12 cellular contexts compared by ENCODE assay signal in the genomic region with DNA sequence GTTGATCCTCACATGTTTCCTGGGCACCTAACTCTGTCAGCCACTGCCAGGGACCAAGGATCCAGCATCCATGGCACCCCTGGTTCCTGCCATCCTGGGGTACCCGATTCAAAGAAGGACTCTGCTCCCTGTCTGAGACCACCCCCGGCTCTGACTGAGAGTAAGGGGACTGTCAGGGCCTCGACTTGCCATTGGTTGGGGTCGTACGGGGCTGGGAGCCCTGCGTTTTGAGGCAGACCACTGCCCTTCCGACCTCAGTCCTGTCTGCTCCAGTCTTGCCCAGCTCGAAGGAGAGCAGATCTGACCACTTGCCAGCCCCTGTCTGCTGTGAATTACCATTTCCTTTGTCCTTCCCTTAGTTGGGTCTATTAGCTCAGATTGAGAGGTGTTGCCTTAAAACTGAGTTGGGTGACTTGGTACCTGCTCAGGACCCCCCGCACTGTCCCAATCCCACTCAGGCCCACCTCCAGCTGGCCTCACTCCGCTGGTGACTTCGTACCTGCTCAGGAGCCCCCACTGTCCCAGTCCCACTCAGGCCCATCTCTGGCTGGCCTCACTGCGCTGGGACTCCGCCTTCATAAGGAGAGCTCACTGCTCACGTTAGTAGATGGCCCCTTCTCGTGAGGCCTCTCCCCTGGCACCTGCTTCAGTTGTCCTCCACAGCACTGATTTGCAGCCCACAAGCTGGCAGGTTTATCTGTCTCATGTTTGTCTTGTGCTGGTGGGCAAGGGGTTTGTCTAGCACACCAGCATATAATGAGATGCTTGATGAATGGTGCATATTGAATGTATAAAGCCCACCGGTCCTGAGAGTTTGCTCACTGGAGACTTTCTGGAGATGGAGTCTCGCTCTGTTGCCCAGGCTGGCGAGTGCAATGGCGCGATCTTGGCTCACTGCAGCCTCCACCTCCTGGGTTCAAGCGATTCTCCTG. TPM values are rescaled to one million over a fixed set of nuclear protein-coding genes. Genes with fewer than 3 reads are reported as not detected.
A peak's percentile ranks its signal among the peaks of the same experiment; 100 is the strongest.
DNase-seq lines count a peak whose midpoint lies in the region; ATAC-seq and TF ChIP-seq lines count a peak whose summit lies in the region.
"Had no signal": no experiment of that assay in that cellular context is flagged by ENCODE, and none has a peak within 500 bp of the region (broad histone marks: within the 10 kb centered on the region; RNA-seq: fewer than 3 reads in every experiment).

No MANE protein-coding gene starts in this region.

- peaks cover 3 to 73% (median 5%) of the 10 kb centered on the region in 3 donors for H3K36me3 Mint-ChIP-seq in CD8-positive, alpha-beta memory T cell
- H3K36me3 Mint-ChIP-seq in activated naive CD8-positive, alpha-beta T cell treated with anti-CD3 and anti-CD28 coated beads for 36 hours, result peaks cover 49% of the 10 kb centered on the region
- peaks cover 4 to 40% (median 19%) of the 10 kb centered on the region in 5 donors for H3K36me3 Mint-ChIP-seq in naive thymus-derived CD4-positive, alpha-beta T cell

- no peak overlapping the region for H3K4me2 ChIP-seq in hepatocyte

- no peak overlapping the region for H2AFZ ChIP-seq in hepatocyte

- no peak overlapping the region for H3K27ac ChIP-seq in CD8-positive, alpha-beta memory T cell (ENCODE audit: low read depth, low read length)
- H3K27ac ChIP-seq in HEK293 (ENCODE audit: extremely low read depth, low read depth, low read length) (peak overlapping the region; percentile 34; the same call in 1 of the 2 replicates), hepatocyte (no peak overlapping the region)
- peak overlapping the region; percentile 91 for H3K27ac ChIP-seq in naive thymus-derived CD4-positive, alpha-beta T cell (ENCODE audit: low read depth, low read length)

- peak overlapping the region; percentile 33 to 99 (median 62) for H3K27ac Mint-ChIP-seq in CD8-positive, alpha-beta memory T cell
- H3K27ac Mint-ChIP-seq in activated naive CD8-positive, alpha-beta T cell treated with anti-CD3 and anti-CD28 coated beads for 36 hours, result peak overlapping the region; percentile 44
- peak overlapping the region in 7 of 9 donors; percentile 39 to 87 (median 56) for H3K27ac Mint-ChIP-seq in naive thymus-derived CD4-positive, alpha-beta T cell

- H3K4me3 Mint-ChIP-seq in CD8-positive, alpha-beta memory T cell, result peak overlapping the region in 5 of 7 donors; percentile 11 to 98 (median 34)
- H3K4me3 Mint-ChIP-seq in activated naive CD8-positive, alpha-beta T cell treated with anti-CD3 and anti-CD28 coated beads for 36 hours, result peak overlapping the region; percentile 50
- peak overlapping the region in 9 of 10 donors; percentile 28 to 100 (median 45) for H3K4me3 Mint-ChIP-seq in naive thymus-derived CD4-positive, alpha-beta T cell

- no peak overlapping the region for H3K4me3 ChIP-seq in CD8-positive, alpha-beta memory T cell (ENCODE audit: low read length)
- H3K4me3 ChIP-seq in HEK293 (ENCODE audit: low read depth, low read length) (no peak overlapping the region), hepatocyte (no peak overlapping the region), lower leg skin (ENCODE audit: low read depth, poor library complexity, severe bottlenecking) (no peak overlapping the region)
- no peak overlapping the region for H3K4me3 ChIP-seq in naive thymus-derived CD4-positive, alpha-beta T cell (ENCODE audit: low read length)

- no peaks in the 10 kb centered on the region for H3K27me3 ChIP-seq in CD8-positive, alpha-beta memory T cell (ENCODE audit: insufficient read depth, low read length, poor library complexity, severe bottlenecking)
- H3K27me3 ChIP-seq in naive thymus-derived CD4-positive, alpha-beta T cell (ENCODE audit: control insufficient read depth in 2 of 2, insufficient read depth in 2 of 2, low read length in 2 of 2), result no peaks in the 10 kb centered on the region
- no peaks in the 10 kb centered on the region for H3K27me3 ChIP-seq in hepatocyte

- WGBS in hepatocyte (ENCODE audit: low lambda C conversion rate, missing lambda C conversion rate), result 89% methylated on average over 21 of the region's 21 CpGs
- WGBS in lower leg skin, 2 donors, result 81 to 86% methylated on average over 20 to 21 of the region's 21 CpGs

- peaks cover 28% of the 10 kb centered on the region for H3K36me3 ChIP-seq in CD8-positive, alpha-beta memory T cell (ENCODE audit: insufficient read depth, low read length)
- H3K36me3 ChIP-seq in HEK293 (ENCODE audit: control insufficient read depth in 2 of 2, insufficient read depth in 1 of 2, low read length in 2 of 2) (peaks cover 8 to 59% of the 10 kb centered on the region in 2 experiments), hepatocyte (replicated peaks; ENCODE audit: insufficient read depth, low read depth) (no peaks in the 10 kb centered on the region)
- peaks cover 0 to 65% (median 11%) of the 10 kb centered on the region in 3 experiments for H3K36me3 ChIP-seq in naive thymus-derived CD4-positive, alpha-beta T cell (ENCODE audit: control insufficient read depth in 2 of 3, insufficient read depth in 3 of 3, low read length in 3 of 3)

- H3K9me3 ChIP-seq in CD8-positive, alpha-beta memory T cell (ENCODE audit: low read length), result no peaks in the 10 kb centered on the region
- no peaks in the 10 kb centered on the region for H3K9me3 ChIP-seq in HEK293 (ENCODE audit: control insufficient read depth, insufficient read depth, low read depth, low read length)
- no peaks in the 10 kb centered on the region for H3K9me3 ChIP-seq in naive thymus-derived CD4-positive, alpha-beta T cell (ENCODE audit: control insufficient read depth in 2 of 3, low read length in 3 of 3)
- H3K9me3 ChIP-seq in hepatocyte (ENCODE audit: low read depth), result no peaks in the 10 kb centered on the region

- POLR2A ChIA-PET in CD8-positive, alpha-beta memory T cell (lab: Charles Lee), result interaction anchor here (0.6 to 2.1 kb wide), 2 partner anchors 16 to 17 kb away, joined by 11 to 12 read pairs; a partner anchor contains a TSS
- POLR2A ChIA-PET in HEK293 (lab: Yijun Ruan, JAX), result interaction anchor here (0.7 to 7.3 kb wide), 11 partner anchors 10 to 130 kb away, joined by 3 to 78 read pairs (median 7); a partner anchor contains a TSS
- POLR2A ChIA-PET in naive thymus-derived CD4-positive, alpha-beta T cell (lab: Charles Lee), result interaction anchor here (0.9 to 7.3 kb wide), 3 partner anchors 16 to 66 kb away, joined by 3 to 82 read pairs (median 5); a partner anchor contains a TSS

- H3K9me3 Mint-ChIP-seq in CD8-positive, alpha-beta memory T cell, result no peaks in the 10 kb centered on the region
- no peaks in the 10 kb centered on the region for H3K9me3 Mint-ChIP-seq in activated naive CD8-positive, alpha-beta T cell treated with anti-CD3 and anti-CD28 coated beads for 36 hours
- peaks cover 0 to 8% (median 0%) of the 10 kb centered on the region in 11 donors for H3K9me3 Mint-ChIP-seq in naive thymus-derived CD4-positive, alpha-beta T cell

- no peak for TF ChIP-seq CTCF in HEK293 (tag by site-specific recombination; IDR thresholded peaks at IDR 0.05)
- no peak for TF ChIP-seq CTCF in hepatocyte (IDR thresholded peaks at IDR 0.05; ENCODE audit: poor library complexity)
- no peak for TF ChIP-seq CTCF in lower leg skin (IDR thresholded peaks at IDR 0.05)

- no peak for DNase-seq in CD8-positive, alpha-beta memory T cell
- no peak for DNase-seq in activated naive CD8-positive, alpha-beta T cell treated with anti-CD3 and anti-CD28 coated beads for 36 hours
- DNase-seq in naive thymus-derived CD4-positive, alpha-beta T cell, result no peak
- DNase-seq in NCI-H2107 treated with DMSO at 0.1 percent for 48 hours (lab: John Stamatoyannopoulos, UW; ENCODE audit: unreplicated experiment) (no peak), hepatocyte (ENCODE audit: low spot score) (no peak), lower leg skin (ENCODE audit: low spot score in 2 of 2) (no peak)
- DNase-seq: activated effector memory CD4-positive, alpha-beta T cell treated with Interleukin-2 at 50 U/mL for 16 hours; left cardiac atrium; NCI-H187 treated with DMSO at 0.1 percent for 48 hours had no signal

- no peaks in the 10 kb centered on the region for H3K9me2 ChIP-seq in hepatocyte (replicated peaks; ENCODE audit: insufficient read depth)

- H3K79me2 ChIP-seq in hepatocyte, result peaks cover 38% of the 10 kb centered on the region

- intact Hi-C loops in naive thymus-derived CD4-positive, alpha-beta T cell (cut with micrococcal nuclease), result loop anchor here (5.0 to 10.0 kb wide), 5 partner anchors 37 to 1522 kb away; a partner anchor contains a TSS
- intact Hi-C loops in lower leg skin (cut with DNase I; ENCODE audit: low total_unique reads), result no loop called here

- peaks cover 44% of the 10 kb centered on the region for H3K4me1 ChIP-seq in CD8-positive, alpha-beta memory T cell (ENCODE audit: insufficient read depth, low read length)
- H3K4me1 ChIP-seq in HEK293 (ENCODE audit: control insufficient read depth, insufficient read depth, low read length) (peaks cover 29% of the 10 kb centered on the region), hepatocyte (ENCODE audit: insufficient read depth) (peaks cover 27% of the 10 kb centered on the region)
- H3K4me1 ChIP-seq in naive thymus-derived CD4-positive, alpha-beta T cell (ENCODE audit: control insufficient read depth in 2 of 2, insufficient read depth in 2 of 2, low read length in 2 of 2), result peaks cover 30 to 35% of the 10 kb centered on the region in 2 donors

- H3K27me3 Mint-ChIP-seq in CD8-positive, alpha-beta memory T cell, result peaks cover 0 to 10% of the 10 kb centered on the region in 2 donors
- H3K27me3 Mint-ChIP-seq in activated naive CD8-positive, alpha-beta T cell treated with anti-CD3 and anti-CD28 coated beads for 36 hours, result peaks cover 7% of the 10 kb centered on the region
- H3K27me3 Mint-ChIP-seq in naive thymus-derived CD4-positive, alpha-beta T cell, result peaks cover 0 to 3% (median 0%) of the 10 kb centered on the region in 5 donors

- TF ChIP-seq POLR2A in lower leg skin (IDR thresholded peaks at IDR 0.05), result no peak

- no peak for ATAC-seq in naive thymus-derived CD4-positive, alpha-beta T cell
- no peak for ATAC-seq in GM19328 (IDR thresholded peaks at IDR 0.05; ENCODE audit: unreplicated experiment)
- ATAC-seq: left cardiac atrium had no signal

- CTCF ChIA-PET in CD8-positive, alpha-beta memory T cell (lab: Charles Lee), result interaction anchor here (1.0 to 1.7 kb wide), 7 partner anchors 11 to 248 kb away, joined by 3 to 5 read pairs (median 4); a partner anchor contains a TSS
- CTCF ChIA-PET in HEK293 (lab: Yijun Ruan, JAX), result interaction anchor here (1.0 to 4.4 kb wide), 6 partner anchors 51 to 248 kb away, joined by 3 to 20 read pairs (median 4); no protein-coding TSS in a partner anchor
- CTCF ChIA-PET in naive thymus-derived CD4-positive, alpha-beta T cell (lab: Charles Lee), result interaction anchor here (0.6 to 1.0 kb wide), 3 partner anchors 11 to 43 kb away, joined by 3 read pairs; no protein-coding TSS in a partner anchor

- H3K4me1 Mint-ChIP-seq in CD8-positive, alpha-beta memory T cell, result peaks cover 49 to 67% (median 56%) of the 10 kb centered on the region in 3 donors
- peaks cover 38% of the 10 kb centered on the region for H3K4me1 Mint-ChIP-seq in activated naive CD8-positive, alpha-beta T cell treated with anti-CD3 and anti-CD28 coated beads for 36 hours
- peaks cover 32 to 68% (median 54%) of the 10 kb centered on the region in 7 donors for H3K4me1 Mint-ChIP-seq in naive thymus-derived CD4-positive, alpha-beta T cell

- peaks cover 50% of the 10 kb centered on the region for H4K20me1 ChIP-seq in hepatocyte (ENCODE audit: insufficient read depth, poor library complexity, severe bottlenecking)

RNA-seq across cellular contexts. Expression of a gene that starts 3.9 kb away (rescaled TPM):
- 1,000 to 10,000 TPM; 2,376 to 2,381 TPM for total RNA-seq in CD8-positive, alpha-beta memory T cell
- polyA plus RNA-seq in CD8-positive, alpha-beta memory T cell, result 615 TPM
- total RNA-seq in activated naive CD8-positive, alpha-beta T cell treated with anti-CD3 and anti-CD28 coated beads for 36 hours, result 1,000 to 10,000 TPM; 2,585 to 2,613 TPM
- 1,000 to 10,000 TPM; 2,549 to 3,799 (median 3,242) TPM for total RNA-seq in naive thymus-derived CD4-positive, alpha-beta T cell
- 1,000 to 10,000 TPM in 1 of 2 donors, 100 to 1,000 TPM in 1; 740 to 1,050 TPM for polyA plus RNA-seq in naive thymus-derived CD4-positive, alpha-beta T cell
- total RNA-seq in hepatocyte (604 and 984 TPM in 2 replicates), lower leg skin (100 to 1,000 TPM; 466 to 875 (median 590) TPM)
- polyA plus RNA-seq in hepatocyte, result 410 and 437 TPM in 2 replicates

RNA-seq across cellular contexts. Expression of a gene that starts 5.6 kb away (rescaled TPM):
- total RNA-seq in CD8-positive, alpha-beta memory T cell, result 10 to 100 TPM; 13.3 to 14.1 TPM
- 1.9 TPM for polyA plus RNA-seq in CD8-positive, alpha-beta memory T cell
- 10 to 100 TPM; 10.1 to 10.8 TPM for total RNA-seq in activated naive CD8-positive, alpha-beta T cell treated with anti-CD3 and anti-CD28 coated beads for 36 hours
- total RNA-seq in naive thymus-derived CD4-positive, alpha-beta T cell, result 10 to 100 TPM in 3 of 5 experiments, 1 to 10 TPM in 2; 9.3 to 15.7 (median 13.6) TPM
- under 1 TPM; 0.33 to 0.71 TPM for polyA plus RNA-seq in naive thymus-derived CD4-positive, alpha-beta T cell
- total RNA-seq in hepatocyte, result 1.8 and 9.1 TPM in 2 replicates
- polyA plus RNA-seq in hepatocyte, result 29.6 and 39.2 TPM in 2 replicates
- total RNA-seq in lower leg skin, result 10 to 100 TPM; 32.2 to 61.6 (median 47.5) TPM

RNA-seq across cellular contexts. Expression of a gene that starts 13.0 kb away (rescaled TPM):
- not detected for total RNA-seq in CD8-positive, alpha-beta memory T cell
- not detected for polyA plus RNA-seq in CD8-positive, alpha-beta memory T cell
- total RNA-seq in activated naive CD8-positive, alpha-beta T cell treated with anti-CD3 and anti-CD28 coated beads for 36 hours, result not detected
- not detected for total RNA-seq in naive thymus-derived CD4-positive, alpha-beta T cell
- polyA plus RNA-seq in naive thymus-derived CD4-positive, alpha-beta T cell, result not detected
- total RNA-seq in hepatocyte (not detected in 2 replicates), lower leg skin (not detected)
- 6.6 and 13.0 TPM in 2 replicates for polyA plus RNA-seq in hepatocyte
- total RNA-seq: left cardiac atrium, omental fat pad had no signal

RNA-seq across cellular contexts. Expression of a gene that starts 17.9 kb away (rescaled TPM):
- total RNA-seq in CD8-positive, alpha-beta memory T cell, result 100 to 1,000 TPM; 263 to 291 TPM
- 42.5 TPM for polyA plus RNA-seq in CD8-positive, alpha-beta memory T cell
- total RNA-seq in activated naive CD8-positive, alpha-beta T cell treated with anti-CD3 and anti-CD28 coated beads for 36 hours, result 100 to 1,000 TPM; 323 to 325 TPM
- total RNA-seq in naive thymus-derived CD4-positive, alpha-beta T cell, result 100 to 1,000 TPM in 1 of 5 experiments, 10 to 100 TPM in 4; 15.3 to 141 (median 44.1) TPM
- polyA plus RNA-seq in naive thymus-derived CD4-positive, alpha-beta T cell, result 10 to 100 TPM; 15.8 to 20.4 TPM
- total RNA-seq in hepatocyte, result 18.5 and 20.4 TPM in 2 replicates
- 105 and 116 TPM in 2 replicates for polyA plus RNA-seq in hepatocyte
- total RNA-seq in lower leg skin, result 10 to 100 TPM in 1 of 4 donors, 1 to 10 TPM in 3; 6.2 to 14.6 (median 9.2) TPM

RNA-seq across cellular contexts. Expression of a gene that starts 19.4 kb away (rescaled TPM):
- under 1 TPM; 0.27 to 0.37 TPM for total RNA-seq in CD8-positive, alpha-beta memory T cell
- polyA plus RNA-seq in CD8-positive, alpha-beta memory T cell, result not detected
- not detected for total RNA-seq in activated naive CD8-positive, alpha-beta T cell treated with anti-CD3 and anti-CD28 coated beads for 36 hours
- total RNA-seq in naive thymus-derived CD4-positive, alpha-beta T cell, result under 1 TPM in 2 of 5 experiments, not detected in 3; 0.58 to 0.69 TPM
- not detected for polyA plus RNA-seq in naive thymus-derived CD4-positive, alpha-beta T cell
- total RNA-seq in hepatocyte (1.4 and 4.4 TPM in 2 replicates), lower leg skin (under 1 TPM in 3 of 4 donors, not detected in 1; 0.23 to 0.68 (median 0.46) TPM)
- 6.6 and 8.5 TPM in 2 replicates for polyA plus RNA-seq in hepatocyte
- total RNA-seq: left cardiac atrium had no signal

Comparison
In these comparisons a context has a peak if more than half of its experiments do, and no peak if none do; other contexts are left out.
1. H3K27ac ChIP-seq: peak in HEK293 (single experiment) and naive thymus-derived CD4-positive, alpha-beta T cell (single experiment); none in CD8-positive, alpha-beta memory T cell (single experiment) and hepatocyte (single experiment).
2. Peak in every context shown above with its lines, with median percentiles within 50 percentile points of each other: H3K27ac Mint-ChIP-seq and H3K4me3 Mint-ChIP-seq.